ENCODE assay signal across 1 cellular context in genomic region chr1:202282596-202283283, GRCh38.
A peak's percentile ranks its signal among the peaks of the same experiment; 100 is the strongest.
TF ChIP-seq lines count a peak whose summit lies in the region.

No MANE protein-coding gene starts in this region.

TF ChIP-seq in HEK293, 187 proteins besides CTCF, POLR2A, EP300 and RAD21 (continued from another document):
- no peak for TF ChIP-seq ZNF639 (tag by site-specific recombination; IDR thresholded peaks at IDR 0.05)
- TF ChIP-seq MZF1 (tag by site-specific recombination; IDR thresholded peaks at IDR 0.05; ENCODE audit: borderline replicate concordance), result no peak
- TF ChIP-seq ZNF664 (tag by site-specific recombination; IDR thresholded peaks at IDR 0.05), result peak; percentile 99
- no peak for TF ChIP-seq ZNF830 (tag by site-specific recombination; IDR thresholded peaks at IDR 0.05; ENCODE audit: low read depth)
- TF ChIP-seq ZBTB8A (tag by site-specific recombination; IDR thresholded peaks at IDR 0.05), result no peak
- TF ChIP-seq ZNF623 (tag by site-specific recombination; IDR thresholded peaks at IDR 0.05), result no peak
- no peak for TF ChIP-seq ZNF274 (IDR thresholded peaks at IDR 0.05; ENCODE audit: low read length)
- TF ChIP-seq ZNF274 (tag by site-specific recombination; IDR thresholded peaks at IDR 0.05; ENCODE audit: borderline replicate concordance), result no peak
- TF ChIP-seq ZNF121 (tag by site-specific recombination; IDR thresholded peaks at IDR 0.05), result peak; percentile 86
- TF ChIP-seq SP7 (tag by site-specific recombination; IDR thresholded peaks at IDR 0.05), result no peak
- TF ChIP-seq ZNF221 (tag by site-specific recombination; IDR thresholded peaks at IDR 0.05; ENCODE audit: borderline replicate concordance), result no peak
- TF ChIP-seq ZNF157 (tag by site-specific recombination; IDR thresholded peaks at IDR 0.05), result no peak
- no peak; the same call in 1 of the 2 replicates for TF ChIP-seq PBX3 (CRISPR knock-in tag; IDR thresholded peaks at IDR 0.05)
- no peak for TF ChIP-seq ZNF426 (tag by site-specific recombination; IDR thresholded peaks at IDR 0.05)
